ENCODE assay signal across 7 cellular contexts in the genomic region with DNA sequence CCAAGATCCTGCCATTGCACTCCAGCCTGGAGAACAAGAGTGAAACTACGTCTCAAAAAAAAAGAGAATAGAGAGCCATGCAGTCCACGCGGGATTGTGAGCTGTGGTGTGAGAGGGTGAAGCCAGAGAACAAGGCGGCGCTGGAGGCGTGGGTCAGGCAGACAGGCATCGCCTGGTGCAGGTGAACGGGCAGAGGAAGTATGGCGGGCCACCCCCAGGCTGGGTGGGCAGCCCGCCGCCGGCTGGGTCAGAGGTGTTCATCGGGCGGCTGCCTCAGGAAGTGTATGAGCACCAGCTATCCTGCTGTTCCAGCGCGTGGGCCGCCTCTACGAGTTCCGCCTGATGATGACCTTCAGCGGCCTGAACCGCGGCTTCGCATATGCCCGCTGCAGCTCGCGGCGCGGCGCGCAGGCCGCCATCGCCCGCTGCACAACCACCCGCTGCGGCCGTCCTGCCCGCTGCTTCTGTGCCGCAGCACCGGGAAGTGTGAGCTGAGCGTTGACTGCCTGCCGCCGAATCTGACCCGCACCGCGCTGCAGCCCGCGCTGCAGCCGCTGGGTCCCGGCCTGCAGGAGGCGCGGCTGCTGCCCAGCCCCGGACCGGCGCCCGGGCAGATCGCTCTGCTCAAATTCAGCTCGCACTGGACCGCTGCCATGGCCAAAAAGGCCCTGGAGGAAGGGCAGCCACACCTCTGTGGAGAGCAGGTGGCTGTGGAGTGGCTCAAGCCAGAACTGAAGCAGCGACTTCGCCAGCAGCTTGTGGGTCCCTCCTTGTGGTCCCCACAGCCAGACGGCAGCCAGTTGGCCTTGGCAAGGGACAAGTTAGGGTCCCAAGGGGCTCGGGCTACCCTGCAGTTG.
DNase-seq lines count a peak whose midpoint lies in the region; ATAC-seq, FAIRE-seq and TF ChIP-seq lines count a peak whose summit lies in the region.
"Not testable (repeated sequence)": the region's sequence is repeated elsewhere in the genome, so short reads cannot be mapped to it uniquely, and the experiment has no call there.

No MANE protein-coding gene starts in this region.

- POLR2A ChIA-PET in GM12878 (lab: Charles Lee) = interaction anchor here (0.6 to 1.2 kb wide), 2 partner anchors 177 to 339 kb away, joined by 3 to 5 read pairs; no protein-coding TSS in a partner anchor

- peak overlapping the region; percentile 63 for H3K4me2 ChIP-seq in GM12878 (ENCODE audit: control insufficient read depth, insufficient read depth)

- not testable (repeated sequence) for TF ChIP-seq EP300 in GM12878 (IDR thresholded peaks at IDR 0.05; ENCODE audit: borderline replicate concordance in 1 of 2, control insufficient read depth in 1 of 2, low read depth in 2 of 2, low read length in 2 of 2); gastroesophageal sphincter (IDR thresholded peaks at IDR 0.05)

- H2AFZ ChIP-seq in GM12878 (ENCODE audit: control insufficient read depth, low read depth, low read length) = peak overlapping the region; percentile 60

- not testable (repeated sequence) for H4K20me1 ChIP-seq in GM12878 (ENCODE audit: control insufficient read depth, insufficient read depth)

- not testable (repeated sequence) for DNase-seq in GM12878 (ENCODE audit: low read depth, low spot score); skeletal muscle cell (ENCODE audit: low read depth)
- peak; percentile 56 to 72 for DNase-seq in lung microvascular endothelial cell (ENCODE audit: low read depth in 2 of 2)

- in situ Hi-C loops in GM12878 (cut with MboI) = loop anchor here (25.0 kb wide), 2 partner anchors 551 to 676 kb away; no protein-coding TSS in a partner anchor

- TF ChIP-seq POLR2A in GM12878 (IDR thresholded peaks at IDR 0.05; ENCODE audit: low read depth, low read length) = peak; percentile 58
- TF ChIP-seq POLR2A in gastroesophageal sphincter (IDR thresholded peaks at IDR 0.05) = not testable (repeated sequence)

- H3K36me3 ChIP-seq in KOPT-K1 (ENCODE audit: insufficient read depth, low read length) = peaks cover 21% of the 10 kb centered on the region
- not testable (repeated sequence) for H3K36me3 ChIP-seq in GM12878 (ENCODE audit: control insufficient read depth in 2 of 2, insufficient read depth in 2 of 2, low read length in 1 of 2); gastroesophageal sphincter

- CTCF ChIA-PET in GM12878 (lab: Yijun Ruan, JAX) = not testable (repeated sequence)

- RAD21 ChIA-PET in GM12878 (lab: Charles Lee; ENCODE audit: unreplicated experiment) = interaction anchor here (0.5 kb wide), 1 partner anchor 674 kb away, joined by 3 read pairs; no protein-coding TSS in a partner anchor

- ATAC-seq in activated CD4-positive, CD25-positive, alpha-beta regulatory T cell treated with anti-CD3 and anti-CD28 coated beads, Interleukin-2, amount 50 U/mL, for 24 hours = peak; percentile 3 to 8
- ATAC-seq in GM12878 (peak; percentile 24), gastroesophageal sphincter (peak; percentile 46)

- not testable (repeated sequence) for FAIRE-seq in GM12878 (lab: Jason Lieb, UNC)

- not testable (repeated sequence) for H3K27me3 ChIP-seq in GM12878 (replicated peaks in 1 of 2; ENCODE audit: control insufficient read depth in 2 of 2, insufficient read depth in 2 of 2, low read length in 1 of 2); gastroesophageal sphincter

- H3K9ac ChIP-seq in GM12878 (ENCODE audit: control insufficient read depth, insufficient read depth, low read length) = peak overlapping the region; percentile 91

- intact Hi-C loops in GM12878 (cut with micrococcal nuclease; ENCODE audit: unreplicated experiment) = loop anchor here (2.0 kb wide), 1 partner anchor 157 kb away; no protein-coding TSS in a partner anchor

- not testable (repeated sequence) for TF ChIP-seq CTCF in GM12875 (IDR thresholded peaks at IDR 0.05; ENCODE audit: borderline replicate concordance, insufficient read depth, low read depth, low read length); GM12878 (IDR thresholded peaks at IDR 0.05 in 2 of 3, conservative IDR thresholded peaks at IDR 0.05 in 1 of 3; ENCODE audit: control insufficient read depth in 2 of 3, extremely low read depth in 1 of 3, insufficient read depth in 1 of 3, low read depth in 3 of 3, low read length in 3 of 3)
- peak in 3 of 4 experiments; percentile 23 to 52 (median 51) for TF ChIP-seq CTCF in gastroesophageal sphincter (IDR thresholded peaks at IDR 0.05)

- SMC1A ChIA-PET in GM12878 (lab: Charles Lee; ENCODE audit: uncharacterized antibody, unreplicated experiment) = not testable (repeated sequence)

- TF ChIP-seq RAD21 in GM12878 (IDR thresholded peaks at IDR 0.05; ENCODE audit: insufficient read depth, low read depth, low read length) = not testable (repeated sequence)

- H3K79me2 ChIP-seq in GM12878 (ENCODE audit: control insufficient read depth, insufficient read depth, low read length) = peaks cover 33% of the 10 kb centered on the region

- H3K4me3 ChIP-seq in GM12875 (ENCODE audit: low read depth, low read length) (peak overlapping the region; percentile 88), GM12878 (peak overlapping the region; percentile 70), gastroesophageal sphincter (peak overlapping the region; percentile 42 to 92), skeletal muscle cell (ENCODE audit: low read depth, low read length) (peak overlapping the region; percentile 71)

- 2% methylated on average over 48 of the region's 62 CpGs for WGBS in GM12878 (ENCODE audit: insufficient coverage, insufficient replicate concordance, low lambda C conversion rate, missing lambda C conversion rate)
- 0% methylated on average over 10 of the region's 62 CpGs; no CpG with 5 or more reads in 1 of the 2 donors for WGBS in gastroesophageal sphincter (ENCODE audit: low coverage in 1 of 2), 2 donors

- H3K27ac ChIP-seq in KOPT-K1 (ENCODE audit: low read depth, low read length, poor library complexity, severe bottlenecking) (peak overlapping the region; percentile 98), GM12878 (ENCODE audit: control insufficient read depth, insufficient read depth) (peak overlapping the region; percentile 84), gastroesophageal sphincter (peak overlapping the region in 3 of 4 donors; percentile 86 to 89 (median 88))

- BruUV-seq in GM12878 (replicated peaks; lab: Mats Ljungman, UMichigan) = not testable (repeated sequence)

- H3K9me3 ChIP-seq in KOPT-K1 (ENCODE audit: insufficient read depth, low read length, poor library complexity, severe bottlenecking); GM12878 (replicated peaks; ENCODE audit: control insufficient read depth, insufficient read depth, low read length); gastroesophageal sphincter: not testable (repeated sequence)

- H3K4me1 ChIP-seq in GM12878 (ENCODE audit: control insufficient read depth, insufficient read depth, low read length) (peaks cover 12% of the 10 kb centered on the region; the same call in 1 of the 2 replicates), gastroesophageal sphincter (peaks cover 0 to 26% (median 0%) of the 10 kb centered on the region in 3 donors)

TF ChIP-seq in GM12878, 131 proteins besides CTCF, POLR2A, EP300 and RAD21:
- peak; percentile 21; the same call in 1 of the 2 replicates for TF ChIP-seq YY1 (IDR thresholded peaks at IDR 0.05; ENCODE audit: low read depth, low read length)
- 0 out of 2 replicates have a peak, but pooled peaks have one; percentile 20 for TF ChIP-seq BACH1 (IDR thresholded peaks at IDR 0.05; ENCODE audit: borderline replicate concordance)
- peak; percentile 64; the same call in 1 of the 2 replicates for TF ChIP-seq NR2F1 (conservative IDR thresholded peaks at IDR 0.05)
- 0 out of 2 replicates have a peak, but pooled peaks have one; percentile 42 for TF ChIP-seq HDGF (IDR thresholded peaks at IDR 0.05)
TF ChIP-seq in GM12878: peak in this region for 4; not testable (repeated sequence) for 127.
